In the genomic region with DNA sequence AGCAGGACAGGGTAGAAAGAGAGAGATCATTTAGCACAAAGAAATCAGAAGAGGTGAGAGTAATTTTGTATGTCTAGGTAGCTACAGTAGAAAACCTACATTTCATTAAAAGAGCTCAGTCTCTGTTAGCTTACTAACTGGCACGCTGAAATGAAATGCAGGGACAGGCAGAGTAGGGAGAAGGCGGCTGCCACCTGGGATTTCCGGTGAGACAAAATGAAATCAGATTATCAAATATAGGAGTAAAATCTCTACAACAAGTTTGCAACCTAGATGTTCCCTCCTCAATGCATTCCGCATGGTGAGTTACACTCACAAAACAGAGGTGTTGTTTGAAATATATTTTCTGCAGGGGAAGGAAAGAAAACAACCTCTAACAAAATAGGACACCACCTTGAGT, we compare ENCODE assay signal across 17 cellular contexts. TPM values are rescaled to one million over a fixed set of nuclear protein-coding genes. Genes with fewer than 3 reads are reported as not detected.
DNase-seq lines count a peak whose midpoint lies in the region; ATAC-seq, FAIRE-seq and TF ChIP-seq lines count a peak whose summit lies in the region.
"Had no signal": no experiment of that assay in that cellular context is flagged by ENCODE, and none has a peak within 500 bp of the region (broad histone marks: within the 10 kb centered on the region; RNA-seq: fewer than 3 reads in every experiment).

No MANE protein-coding gene starts in this region.

- H2BK5ac ChIP-seq in mesendoderm (ENCODE audit: low read length) = no peak overlapping the region

- intact Hi-C loops in activated naive CD4-positive, alpha-beta T cell treated with anti-CD3 and anti-CD28 coated beads for 36 hours (cut with micrococcal nuclease) = loop anchor here (1.0 to 5.0 kb wide), 6 partner anchors 8 to 149 kb away; a partner anchor contains a TSS
- intact Hi-C loops in activated CD4-positive, alpha-beta memory T cell treated with anti-CD3 and anti-CD28 coated beads for 36 hours (cut with micrococcal nuclease) = loop anchor here (1.0 to 5.0 kb wide), 4 partner anchors 8 to 149 kb away; a partner anchor contains a TSS
- intact Hi-C loops in psoas muscle (cut with DNase I) = no loop called here

- no peaks in the 10 kb centered on the region for H3K79me2 ChIP-seq in mesendoderm (ENCODE audit: control insufficient read depth, insufficient read depth, low read length)

- no peak overlapping the region for H3K9ac ChIP-seq in mesendoderm (ENCODE audit: low read length)

- no peaks in the 10 kb centered on the region for H3K9me3 Mint-ChIP-seq in activated naive CD4-positive, alpha-beta T cell treated with anti-CD3 and anti-CD28 coated beads for 36 hours
- H3K9me3 Mint-ChIP-seq in activated CD4-positive, alpha-beta memory T cell treated with anti-CD3 and anti-CD28 coated beads for 36 hours = no peaks in the 10 kb centered on the region
- H3K9me3 Mint-ChIP-seq: type B pancreatic cell had no signal

- H3K27me3 Mint-ChIP-seq in activated naive CD4-positive, alpha-beta T cell treated with anti-CD3 and anti-CD28 coated beads for 36 hours (ENCODE audit: low read depth) = no peaks in the 10 kb centered on the region
- H3K27me3 Mint-ChIP-seq in activated CD4-positive, alpha-beta memory T cell treated with anti-CD3 and anti-CD28 coated beads for 36 hours = no peaks in the 10 kb centered on the region
- H3K27me3 Mint-ChIP-seq: type B pancreatic cell had no signal

- H2AK5ac ChIP-seq in mesendoderm (ENCODE audit: low read length) = no peak overlapping the region

- no peak for FAIRE-seq in frontal cortex (lab: Jason Lieb, UNC)
- FAIRE-seq: HepG2 had no signal

- H3K27me3 ChIP-seq in psoas muscle (ENCODE audit: insufficient read depth in 3 of 3, low read length in 2 of 3) = no peaks in the 10 kb centered on the region
- no peaks in the 10 kb centered on the region for H3K27me3 ChIP-seq in mesendoderm (ENCODE audit: insufficient read depth, low read length, poor library complexity)
- H3K27me3 ChIP-seq: colonic mucosa, Peyer's patch, right atrium auricular region had no signal

- H3K9me3 ChIP-seq in psoas muscle = no peaks in the 10 kb centered on the region
- H3K9me3 ChIP-seq: colonic mucosa, Peyer's patch, right atrium auricular region had no signal

- H4K5ac ChIP-seq in mesendoderm (ENCODE audit: low read length) = no peak overlapping the region

- no peak overlapping the region for H2BK15ac ChIP-seq in mesendoderm (replicated peaks; ENCODE audit: low read depth)

- H3K36me3 ChIP-seq in psoas muscle (ENCODE audit: insufficient read depth in 1 of 2, low read depth in 1 of 2) (peaks cover 2 to 34% of the 10 kb centered on the region in 2 donors), mesendoderm (ENCODE audit: control insufficient read depth, insufficient read depth, low read length) (no peaks in the 10 kb centered on the region)
- H3K36me3 ChIP-seq: colonic mucosa had no signal

- H3K4me3 Mint-ChIP-seq in activated naive CD4-positive, alpha-beta T cell treated with anti-CD3 and anti-CD28 coated beads for 36 hours = peak overlapping the region; percentile 5
- peak overlapping the region; percentile 18 for H3K4me3 Mint-ChIP-seq in activated CD4-positive, alpha-beta memory T cell treated with anti-CD3 and anti-CD28 coated beads for 36 hours
- H3K4me3 Mint-ChIP-seq: type B pancreatic cell had no signal

- no peak overlapping the region for H3K56ac ChIP-seq in mesendoderm (ENCODE audit: low read length)

- POLR2A ChIA-PET in activated CD4-positive, alpha-beta memory T cell treated with anti-CD3 and anti-CD28 coated beads for 36 hours (lab: Charles Lee) = interaction anchor here (0.6 to 3.8 kb wide), 9 partner anchors 8 to 207 kb away, joined by 3 to 65 read pairs (median 4); no protein-coding TSS in a partner anchor

- peaks cover 55% of the 10 kb centered on the region for H3K36me3 Mint-ChIP-seq in activated naive CD4-positive, alpha-beta T cell treated with anti-CD3 and anti-CD28 coated beads for 36 hours (ENCODE audit: low read depth)
- H3K36me3 Mint-ChIP-seq in activated CD4-positive, alpha-beta memory T cell treated with anti-CD3 and anti-CD28 coated beads for 36 hours = peaks cover 51% of the 10 kb centered on the region

- peak; percentile 79 for DNase-seq in activated naive CD4-positive, alpha-beta T cell treated with anti-CD3 and anti-CD28 coated beads for 36 hours
- DNase-seq in activated naive CD4-positive, alpha-beta T cell treated with anti-CD3 and anti-CD28 coated beads, Interleukin-2, amount 50 U/mL, for 16 hours = no peak
- DNase-seq in GM12864 (ENCODE audit: low read depth) = no peak
- DNase-seq in activated CD4-positive, alpha-beta memory T cell treated with anti-CD3 and anti-CD28 coated beads for 36 hours = peak; percentile 72
- DNase-seq in psoas muscle = no peak
- DNase-seq in frontal cortex (ENCODE audit: low spot score in 2 of 2) = no peak
- no peak for DNase-seq in mesendoderm
- DNase-seq: colonic mucosa, erythroblast, mammary epithelial cell, NCI-H2029 treated with DMSO at 0.1 percent for 48 hours, NCI-H510A treated with DMSO at 0.1 percent for 48 hours had no signal

- CTCF ChIA-PET in activated naive CD4-positive, alpha-beta T cell treated with anti-CD3 and anti-CD28 coated beads for 36 hours (lab: Charles Lee) = interaction anchor here (0.6 to 2.5 kb wide), 8 partner anchors 10 to 103 kb away, joined by 3 to 11 read pairs (median 4); no protein-coding TSS in a partner anchor
- CTCF ChIA-PET in activated CD4-positive, alpha-beta memory T cell treated with anti-CD3 and anti-CD28 coated beads for 36 hours (lab: Charles Lee) = interaction anchor here (0.8 to 2.8 kb wide), 7 partner anchors 10 to 558 kb away, joined by 3 to 14 read pairs (median 3); no protein-coding TSS in a partner anchor

- H3K4me1 Mint-ChIP-seq in activated naive CD4-positive, alpha-beta T cell treated with anti-CD3 and anti-CD28 coated beads for 36 hours (ENCODE audit: low read depth) = peaks cover 75% of the 10 kb centered on the region
- peaks cover 81% of the 10 kb centered on the region for H3K4me1 Mint-ChIP-seq in activated CD4-positive, alpha-beta memory T cell treated with anti-CD3 and anti-CD28 coated beads for 36 hours (ENCODE audit: low read depth)

- peaks cover 5% of the 10 kb centered on the region for H3K79me1 ChIP-seq in mesendoderm (ENCODE audit: low read length)

- H3K27ac Mint-ChIP-seq in activated naive CD4-positive, alpha-beta T cell treated with anti-CD3 and anti-CD28 coated beads for 36 hours = peak overlapping the region; percentile 90
- peak overlapping the region; percentile 74 for H3K27ac Mint-ChIP-seq in activated CD4-positive, alpha-beta memory T cell treated with anti-CD3 and anti-CD28 coated beads for 36 hours
- H3K27ac Mint-ChIP-seq: type B pancreatic cell had no signal

- no peak overlapping the region for H3K4me2 ChIP-seq in mesendoderm (ENCODE audit: low read length)

- H4K8ac ChIP-seq in mesendoderm (ENCODE audit: low read depth, low read length) = no peak overlapping the region

- ATAC-seq in psoas muscle = no peak
- no peak for ATAC-seq in GM18858 (IDR thresholded peaks at IDR 0.05; ENCODE audit: unreplicated experiment)
- ATAC-seq: HepG2 had no signal

- H3K4me3 ChIP-seq in GM12864 (ENCODE audit: low read depth, low read length) (peak overlapping the region; percentile 70; the same call in 1 of the 2 replicates), psoas muscle (peak overlapping the region; percentile 24), mesendoderm (ENCODE audit: low read length) (no peak overlapping the region)
- H3K4me3 ChIP-seq: colonic mucosa, right atrium auricular region had no signal

- H3K4ac ChIP-seq in mesendoderm (ENCODE audit: low read depth, low read length) = no peak overlapping the region

- TF ChIP-seq CTCF in GM12864 (IDR thresholded peaks at IDR 0.05; ENCODE audit: low read depth, low read length, missing control alignments) (no peak), psoas muscle (IDR thresholded peaks at IDR 0.05) (no peak)

- WGBS in psoas muscle, 3 donors = 51 to 70% (median 58%) methylated on average over 4 of the region's 4 CpGs
- no CpG with 5 or more reads among the region's 4 CpGs for WGBS in mesendoderm (ENCODE audit: extremely low coverage, insufficient coverage, low lambda C conversion rate)

- no peak overlapping the region for H2BK120ac ChIP-seq in mesendoderm (ENCODE audit: low read depth, low read length)

- no peak overlapping the region for H3K23ac ChIP-seq in mesendoderm (ENCODE audit: low read length)

- H3K27ac ChIP-seq in psoas muscle (peak overlapping the region; percentile 78), mesendoderm (ENCODE audit: low read depth, low read length) (no peak overlapping the region)
- H3K27ac ChIP-seq: colonic mucosa had no signal

- H3K4me1 ChIP-seq in psoas muscle (peaks cover 40% of the 10 kb centered on the region), mesendoderm (ENCODE audit: control insufficient read depth, low read depth, low read length) (no peaks in the 10 kb centered on the region)
- H3K4me1 ChIP-seq: colonic mucosa had no signal

- H3K18ac ChIP-seq in mesendoderm (ENCODE audit: low read length) = no peak overlapping the region

RNA-seq across cellular contexts. Expression of a gene that starts 55.9 kb away (rescaled TPM):
- total RNA-seq in activated naive CD4-positive, alpha-beta T cell treated with anti-CD3 and anti-CD28 coated beads for 36 hours = 100 to 1,000 TPM; 100 to 102 TPM
- 10 to 100 TPM; 64.9 to 67.2 TPM for total RNA-seq in activated CD4-positive, alpha-beta memory T cell treated with anti-CD3 and anti-CD28 coated beads for 36 hours
- total RNA-seq in psoas muscle = 10 to 100 TPM; 21.6 to 31.9 (median 30.5) TPM
- 10 to 100 TPM; 16.3 to 45.7 (median 19.5) TPM for polyA plus RNA-seq in psoas muscle
- 83.6 TPM for total RNA-seq in frontal cortex
- 36.4 TPM for polyA plus RNA-seq in mesendoderm (2013, experiment 1 of 2)
- 36.7 TPM for polyA plus RNA-seq in mesendoderm (2013, experiment 2 of 2)

Comparison
In these comparisons a context has a peak if more than half of its experiments do, and no peak if none do; other contexts are left out.
1. DNase-seq: peak in activated naive CD4-positive, alpha-beta T cell treated with anti-CD3 and anti-CD28 coated beads for 36 hours (single experiment) and activated CD4-positive, alpha-beta memory T cell treated with anti-CD3 and anti-CD28 coated beads for 36 hours (single experiment); none in activated naive CD4-positive, alpha-beta T cell treated with anti-CD3 and anti-CD28 coated beads, Interleukin-2, amount 50 U/mL, for 16 hours (single experiment), GM12864 (single experiment), psoas muscle (0 of 2), frontal cortex (0 of 2) and mesendoderm (single experiment).
2. intact Hi-C loops: an anchor here in activated naive CD4-positive, alpha-beta T cell treated with anti-CD3 and anti-CD28 coated beads for 36 hours (1.0 to 5.0 kb wide) and activated CD4-positive, alpha-beta memory T cell treated with anti-CD3 and anti-CD28 coated beads for 36 hours (1.0 to 5.0 kb wide); none called in psoas muscle.